In the genomic region with DNA sequence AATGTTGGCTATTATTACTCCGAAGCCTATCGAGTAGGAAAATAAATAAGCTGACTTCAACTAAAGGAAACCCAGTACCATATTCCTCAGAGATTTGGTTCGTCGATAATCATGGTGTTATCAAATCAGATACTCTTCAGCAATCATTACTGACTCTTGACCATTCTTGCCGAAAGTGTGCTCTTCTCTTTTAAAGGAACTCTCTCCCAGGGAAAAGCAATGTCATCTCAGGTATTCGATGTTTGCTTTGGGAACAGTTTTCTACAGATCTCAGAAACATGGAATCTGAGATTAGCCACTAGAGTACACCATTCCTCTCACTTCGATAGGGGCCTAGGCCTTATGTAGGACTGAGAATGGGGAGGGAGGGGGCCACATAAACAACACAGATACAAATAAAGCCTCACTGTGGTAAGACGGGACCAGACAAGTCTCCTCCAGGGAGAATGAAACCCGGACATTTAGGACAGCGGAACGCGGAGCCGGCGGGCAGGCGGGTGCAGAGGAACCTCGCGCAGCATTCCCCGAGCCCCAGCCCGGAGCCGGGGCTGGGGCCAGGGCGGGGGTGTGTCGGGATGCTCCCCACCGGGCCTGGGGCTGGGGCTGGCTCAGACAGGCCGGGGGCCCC, we compare ENCODE assay signal across 8 cellular contexts. TPM values are rescaled to one million over a fixed set of nuclear protein-coding genes. Genes with fewer than 3 reads are reported as not detected.
A peak's percentile ranks its signal among the peaks of the same experiment; 100 is the strongest.
DNase-seq lines count a peak whose midpoint lies in the region; ATAC-seq lines count a peak whose summit lies in the region.

No MANE protein-coding gene starts in this region.

- peak overlapping the region; percentile 95 for H3K27ac Mint-ChIP-seq in activated CD4-positive, alpha-beta memory T cell treated with anti-CD3 and anti-CD28 coated beads for 36 hours

- H3K4me3 ChIP-seq in HUES48 (ENCODE audit: low read depth, low read length): peak overlapping the region; percentile 99

- intact Hi-C loops in activated CD4-positive, alpha-beta memory T cell treated with anti-CD3 and anti-CD28 coated beads for 36 hours (cut with micrococcal nuclease): loop anchor here (2.0 to 10.0 kb wide), 4 partner anchors 25 to 1681 kb away; a partner anchor contains a TSS

- CTCF ChIA-PET in activated CD4-positive, alpha-beta memory T cell treated with anti-CD3 and anti-CD28 coated beads for 36 hours (lab: Charles Lee): interaction anchor here (0.9 to 1.7 kb wide), 6 partner anchors 24 to 382 kb away, joined by 3 to 9 read pairs (median 6); a partner anchor contains a TSS

- H3K4me1 Mint-ChIP-seq in activated CD4-positive, alpha-beta memory T cell treated with anti-CD3 and anti-CD28 coated beads for 36 hours (ENCODE audit: low read depth): peaks cover 52% of the 10 kb centered on the region

- POLR2A ChIA-PET in activated CD4-positive, alpha-beta memory T cell treated with anti-CD3 and anti-CD28 coated beads for 36 hours (lab: Charles Lee): interaction anchor here (1.1 to 3.0 kb wide), 5 partner anchors 51 to 134 kb away, joined by 3 to 15 read pairs (median 9); a partner anchor contains a TSS

- H3K27me3 Mint-ChIP-seq in activated CD4-positive, alpha-beta memory T cell treated with anti-CD3 and anti-CD28 coated beads for 36 hours: no peaks in the 10 kb centered on the region

- peaks cover 33% of the 10 kb centered on the region for H3K36me3 Mint-ChIP-seq in activated CD4-positive, alpha-beta memory T cell treated with anti-CD3 and anti-CD28 coated beads for 36 hours

- peak; percentile 7 for ATAC-seq in GM19455 (IDR thresholded peaks at IDR 0.05; ENCODE audit: unreplicated experiment)

- no peaks in the 10 kb centered on the region for H3K9me3 ChIP-seq in HUES48 (ENCODE audit: control insufficient read depth, insufficient read depth, low read length)

- peak overlapping the region; percentile 99 for H3K4me3 Mint-ChIP-seq in activated CD4-positive, alpha-beta memory T cell treated with anti-CD3 and anti-CD28 coated beads for 36 hours

- peak overlapping the region; percentile 81 for H3K9ac ChIP-seq in HUES48 (ENCODE audit: low read depth, low read length)

- peaks cover 36% of the 10 kb centered on the region; the same call in 1 of the 2 replicates for H3K4me1 ChIP-seq in HUES48 (ENCODE audit: control insufficient read depth, insufficient read depth, low read length)

- peak overlapping the region; percentile 94 for H3K27ac ChIP-seq in HUES48 (ENCODE audit: low read depth, low read length)

- H3K9me3 Mint-ChIP-seq in activated CD4-positive, alpha-beta memory T cell treated with anti-CD3 and anti-CD28 coated beads for 36 hours: no peaks in the 10 kb centered on the region

- H3K27me3 ChIP-seq in HUES48 (ENCODE audit: control insufficient read depth, insufficient read depth, low read length): no peaks in the 10 kb centered on the region

- DNase-seq in D341Med (ENCODE audit: low spot score) (peak; percentile 67), globus pallidus (ENCODE audit: low spot score) (peak; percentile 42), occipital lobe (lab: John Stamatoyannopoulos, UW) (peak; percentile 35), mesenteric fat pad (ENCODE audit: low spot score) (no peak), GM19240 (ENCODE audit: insufficient read length, low spot score) (no peak)
- DNase-seq in activated CD4-positive, alpha-beta memory T cell treated with anti-CD3 and anti-CD28 coated beads for 36 hours: no peak

- H3K36me3 ChIP-seq in HUES48 (ENCODE audit: control insufficient read depth, insufficient read depth, low read length): peaks cover 21% of the 10 kb centered on the region

RNA-seq across cellular contexts. Expression of a gene that starts 0.6 kb away (rescaled TPM):
- 10 to 100 TPM; 39.8 to 40.4 TPM for total RNA-seq in activated CD4-positive, alpha-beta memory T cell treated with anti-CD3 and anti-CD28 coated beads for 36 hours
- total RNA-seq in occipital lobe (105 TPM), mesenteric fat pad (45.6 TPM)

RNA-seq across cellular contexts. Expression of a gene that starts 4.2 kb away (rescaled TPM):
- total RNA-seq in activated CD4-positive, alpha-beta memory T cell treated with anti-CD3 and anti-CD28 coated beads for 36 hours: 100 to 1,000 TPM; 709 to 731 TPM
- total RNA-seq in occipital lobe (117 TPM), mesenteric fat pad (99.2 TPM)

RNA-seq across cellular contexts. Expression of a gene that starts 51.6 kb away (rescaled TPM):
- 10 to 100 TPM; 21.8 to 26.1 TPM for total RNA-seq in activated CD4-positive, alpha-beta memory T cell treated with anti-CD3 and anti-CD28 coated beads for 36 hours
- 57.9 TPM for total RNA-seq in occipital lobe
- total RNA-seq in mesenteric fat pad: 31.5 TPM

Comparison
In these comparisons a context has a peak if more than half of its experiments do, and no peak if none do; other contexts are left out.
1. DNase-seq: peak in D341Med (single experiment), globus pallidus (single experiment) and occipital lobe (single experiment); none in activated CD4-positive, alpha-beta memory T cell treated with anti-CD3 and anti-CD28 coated beads for 36 hours (single experiment), mesenteric fat pad (single experiment) and GM19240 (single experiment).